ENCODE assay signal across 8 cellular contexts in the genomic region with DNA sequence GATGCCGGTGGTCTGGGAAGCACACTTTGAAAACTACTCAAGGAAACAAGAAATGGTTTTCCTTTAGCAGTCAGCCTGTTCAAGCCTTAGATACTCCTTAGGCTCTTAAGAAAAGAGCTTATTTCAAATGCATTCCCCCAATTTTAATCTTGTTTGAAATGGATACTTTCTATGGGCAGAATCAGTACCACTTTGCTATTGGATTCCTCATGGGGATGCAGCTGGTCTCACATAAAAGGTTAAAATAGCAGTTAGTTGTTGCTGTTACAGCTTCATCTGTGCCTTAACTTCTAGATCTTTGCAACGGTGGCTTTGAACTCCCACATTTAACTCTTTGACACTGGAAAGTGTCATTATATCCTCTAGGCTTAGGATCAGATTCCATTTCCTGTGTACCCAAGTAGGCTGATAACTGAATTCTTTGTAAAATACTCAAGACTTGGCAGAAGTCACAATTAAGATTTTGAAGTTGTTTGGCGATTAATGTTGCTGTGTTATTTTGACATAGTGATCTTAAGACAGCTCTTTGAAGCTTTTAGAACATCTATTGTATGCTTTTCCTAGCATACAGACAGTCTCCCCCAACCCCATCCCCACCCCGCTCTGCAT. TPM values are rescaled to one million over a fixed set of nuclear protein-coding genes. Genes with fewer than 3 reads are reported as not detected.
A peak's percentile ranks its signal among the peaks of the same experiment; 100 is the strongest.
DNase-seq lines count a peak whose midpoint lies in the region; ATAC-seq and TF ChIP-seq lines count a peak whose summit lies in the region.
"Had no signal": no experiment of that assay in that cellular context is flagged by ENCODE, and none has a peak within 500 bp of the region (broad histone marks: within the 10 kb centered on the region; RNA-seq: fewer than 3 reads in every experiment).

No MANE protein-coding gene starts in this region.

- no peak overlapping the region for H2BK5ac ChIP-seq in mesenchymal stem cell (ENCODE audit: low read depth, low read length, poor library complexity, severe bottlenecking)

- H3K4me1 ChIP-seq in NT2/D1 (ENCODE audit: insufficient read depth, insufficient read length): peaks cover 9% of the 10 kb centered on the region
- H3K4me1 ChIP-seq in endodermal cell (ENCODE audit: control insufficient read depth, insufficient read depth, low read length): peaks cover 3% of the 10 kb centered on the region
- H3K4me1 ChIP-seq in mesenchymal stem cell (ENCODE audit: control insufficient read depth, insufficient read depth, low read depth, low read length): peaks cover 17% of the 10 kb centered on the region
- H3K4me1 ChIP-seq in transverse colon: peaks cover 16 to 80% (median 53%) of the 10 kb centered on the region in 4 donors

- no peak overlapping the region for H4K91ac ChIP-seq in mesenchymal stem cell (ENCODE audit: low read length)

- H3K9me3 ChIP-seq in NT2/D1 (ENCODE audit: insufficient read depth, low read length) (no peaks in the 10 kb centered on the region), endodermal cell (ENCODE audit: control insufficient read depth, low read length) (no peaks in the 10 kb centered on the region), mesenchymal stem cell (ENCODE audit: control insufficient read depth, low read length) (no peaks in the 10 kb centered on the region), transverse colon (no peaks in the 10 kb centered on the region)

- no peak overlapping the region for H3K14ac ChIP-seq in mesenchymal stem cell (ENCODE audit: low read length in 2 of 2)

- no peak overlapping the region for H3K27ac ChIP-seq in endodermal cell (ENCODE audit: low read depth, low read length)
- peak overlapping the region; percentile 52 for H3K27ac ChIP-seq in mesenchymal stem cell (ENCODE audit: low read length, poor library complexity, severe bottlenecking)
- H3K27ac ChIP-seq in transverse colon: peak overlapping the region; percentile 86 to 97 (median 95)

- no peak overlapping the region for H3K27ac Mint-ChIP-seq in endodermal cell
- H3K27ac Mint-ChIP-seq in activated T-cell treated with anti-CD3 and anti-CD28 coated beads, Interleukin-2, amount 50 U/mL, for 72 hours: no peak overlapping the region

- no peak overlapping the region for H2AK5ac ChIP-seq in mesenchymal stem cell (ENCODE audit: low read length, severe bottlenecking)

- no peak overlapping the region for H2BK120ac ChIP-seq in mesenchymal stem cell (ENCODE audit: low read depth, low read length)

- H3K4me1 Mint-ChIP-seq in endodermal cell: peaks cover 21% of the 10 kb centered on the region
- peaks cover 21% of the 10 kb centered on the region for H3K4me1 Mint-ChIP-seq in activated T-cell treated with anti-CD3 and anti-CD28 coated beads, Interleukin-2, amount 50 U/mL, for 72 hours (ENCODE audit: low read depth)

- H3K27me3 ChIP-seq in NT2/D1 (ENCODE audit: insufficient read depth, insufficient read length) (peaks cover 12% of the 10 kb centered on the region), endodermal cell (ENCODE audit: control insufficient read depth, insufficient read depth, low read length, poor library complexity, severe bottlenecking) (no peaks in the 10 kb centered on the region), mesenchymal stem cell (ENCODE audit: control insufficient read depth in 1 of 2, insufficient read depth in 1 of 2, low read length in 2 of 2) (no peaks in the 10 kb centered on the region), transverse colon (no peaks in the 10 kb centered on the region)

- H3K36me3 Mint-ChIP-seq in endodermal cell (ENCODE audit: low read depth): peaks cover 14% of the 10 kb centered on the region
- H3K36me3 Mint-ChIP-seq in activated T-cell treated with anti-CD3 and anti-CD28 coated beads, Interleukin-2, amount 50 U/mL, for 72 hours (ENCODE audit: insufficient read depth in 2 of 2): no peaks in the 10 kb centered on the region

- intact Hi-C loops in transverse colon (cut with DNase I; ENCODE audit: low total_unique reads): loop anchor here (5.0 kb wide), 1 partner anchor 111 kb away; no protein-coding TSS in a partner anchor

- no peak overlapping the region for H3K23ac ChIP-seq in mesenchymal stem cell (ENCODE audit: low read length in 2 of 2)

- no peak overlapping the region for H3K4ac ChIP-seq in mesenchymal stem cell (ENCODE audit: low read depth in 1 of 2, low read length in 2 of 2)

- H3K36me3 ChIP-seq in NT2/D1 (ENCODE audit: insufficient read depth, insufficient read length, low read length): peaks cover 69% of the 10 kb centered on the region
- H3K36me3 ChIP-seq in endodermal cell (ENCODE audit: control insufficient read depth, insufficient read depth, low read length): peaks cover 51% of the 10 kb centered on the region
- H3K36me3 ChIP-seq in mesenchymal stem cell (ENCODE audit: control insufficient read depth in 1 of 2, insufficient read depth in 2 of 2, low read depth in 1 of 2, low read length in 2 of 2): peaks cover 38 to 59% of the 10 kb centered on the region in 2 experiments
- peaks cover 0 to 33% (median 7%) of the 10 kb centered on the region in 4 donors for H3K36me3 ChIP-seq in transverse colon

- H2BK15ac ChIP-seq in mesenchymal stem cell (ENCODE audit: low read depth, poor library complexity, severe bottlenecking): no peak overlapping the region

- 62 to 86% methylated on average over 2 to 4 of the region's 4 CpGs for WGBS in endodermal cell (ENCODE audit: insufficient coverage in 1 of 2, insufficient read length in 1 of 2), 2 experiments
- WGBS in mesenchymal stem cell: 54% methylated on average over 3 of the region's 4 CpGs
- 17 to 28% methylated on average over 2 to 4 of the region's 4 CpGs for WGBS in transverse colon (ENCODE audit: low coverage in 1 of 2), 2 donors

- no peak overlapping the region for H3K18ac ChIP-seq in mesenchymal stem cell (ENCODE audit: low read depth in 1 of 2, low read length in 2 of 2)

- no peak overlapping the region for H2AFZ ChIP-seq in mesenchymal stem cell (ENCODE audit: low read depth, low read length)

- TF ChIP-seq POLR2A in transverse colon (IDR thresholded peaks at IDR 0.05): no peak

- H3K4me3 ChIP-seq in NT2/D1 (ENCODE audit: insufficient read length, low read depth): peak overlapping the region; percentile 72
- H3K4me3 ChIP-seq in endodermal cell (ENCODE audit: low read length): peak overlapping the region; percentile 47
- peak overlapping the region; percentile 85 to 88 for H3K4me3 ChIP-seq in mesenchymal stem cell (ENCODE audit: insufficient read depth in 1 of 2, low read depth in 1 of 2, low read length in 2 of 2)
- peak overlapping the region; percentile 55 to 83 (median 57) for H3K4me3 ChIP-seq in transverse colon

- no peak for TF ChIP-seq CTCF in endodermal cell (conservative IDR thresholded peaks at IDR 0.05)
- no peak for TF ChIP-seq CTCF in transverse colon (IDR thresholded peaks at IDR 0.05)

- H3K27me3 Mint-ChIP-seq in endodermal cell (ENCODE audit: insufficient read depth): peaks cover 22% of the 10 kb centered on the region
- H3K27me3 Mint-ChIP-seq in activated T-cell treated with anti-CD3 and anti-CD28 coated beads, Interleukin-2, amount 50 U/mL, for 72 hours (ENCODE audit: low read depth): peaks cover 66% of the 10 kb centered on the region

- TF ChIP-seq EP300 in transverse colon (IDR thresholded peaks at IDR 0.05; ENCODE audit: low read depth): no peak

- no peak overlapping the region for H2BK12ac ChIP-seq in mesenchymal stem cell (ENCODE audit: low read length in 2 of 2)

- no peak overlapping the region for H3K4me3 Mint-ChIP-seq in endodermal cell
- no peak overlapping the region for H3K4me3 Mint-ChIP-seq in activated T-cell treated with anti-CD3 and anti-CD28 coated beads, Interleukin-2, amount 50 U/mL, for 72 hours

- H3K4me2 ChIP-seq in mesenchymal stem cell (ENCODE audit: low read length, poor library complexity, severe bottlenecking): peak overlapping the region; percentile 67

- H3K9me3 Mint-ChIP-seq in endodermal cell: no peaks in the 10 kb centered on the region
- H3K9me3 Mint-ChIP-seq in activated T-cell treated with anti-CD3 and anti-CD28 coated beads, Interleukin-2, amount 50 U/mL, for 72 hours: no peaks in the 10 kb centered on the region

- ATAC-seq in activated T-cell treated with anti-CD3 and anti-CD28 coated beads, Interleukin-2, amount 50 U/mL, for 72 hours (replicated peaks in 1 of 2): no peak
- no peak for ATAC-seq in GM21423 (IDR thresholded peaks at IDR 0.05; ENCODE audit: unreplicated experiment)

- H3K79me1 ChIP-seq in mesenchymal stem cell (replicated peaks; ENCODE audit: low read length, poor library complexity, severe bottlenecking): no peaks in the 10 kb centered on the region

- H4K8ac ChIP-seq in mesenchymal stem cell (ENCODE audit: low read length): no peak overlapping the region

- DNase-seq in NT2/D1 (ENCODE audit: low read depth, low spot score) (no peak), endodermal cell (no peak), mesenchymal stem cell (no peak), transverse colon (no peak), NCI-H69 (lab: John Stamatoyannopoulos, UW) (no peak)
- DNase-seq in activated T-cell treated with anti-CD3 and anti-CD28 coated beads, Interleukin-2, amount 50 U/mL, for 72 hours: no peak
- DNase-seq: NCI-H1105 treated with DMSO at 0.1 percent for 48 hours had no signal

- in situ Hi-C loops in transverse colon (cut with MboI; ENCODE audit: low pct_ligation_motif_present in 1 of 4, low pct_unique_long_range_greater_than_20kb in 1 of 4, low sequenced_read_pairs in 3 of 4): loop anchor here (10.0 to 25.0 kb wide), 6 partner anchors 179 to 878 kb away; no protein-coding TSS in a partner anchor

- H3K9ac ChIP-seq in NT2/D1 (ENCODE audit: insufficient read length, low read depth) (no peak overlapping the region), endodermal cell (ENCODE audit: extremely low read depth, low read length, poor library complexity, severe bottlenecking) (no peak overlapping the region), mesenchymal stem cell (ENCODE audit: low read length) (peak overlapping the region; percentile 92)

RNA-seq across cellular contexts. Expression of a gene that starts 2.2 kb away (rescaled TPM):
- 10 to 100 TPM; 13.9 to 16.5 TPM for total RNA-seq in endodermal cell
- 27.0 TPM for polyA plus RNA-seq in endodermal cell (2013, experiment 1 of 2)
- polyA plus RNA-seq in endodermal cell (2013, experiment 2 of 2): 28.3 TPM
- 229 TPM for polyA plus RNA-seq in mesenchymal stem cell (2013, experiment 1 of 2)
- polyA plus RNA-seq in mesenchymal stem cell (2013, experiment 2 of 2): 221 TPM
- 100 to 1,000 TPM; 197 to 753 (median 410) TPM for total RNA-seq in transverse colon
- total RNA-seq in activated T-cell treated with anti-CD3 and anti-CD28 coated beads, Interleukin-2, amount 50 U/mL, for 72 hours: 1 to 10 TPM in 1 of 2 donors, under 1 TPM in 1; 0.99 to 1.3 TPM

Comparison
In these comparisons a context has a peak if more than half of its experiments do, and no peak if none do; other contexts are left out.
1. RNA of a gene that starts 2.2 kb away (total RNA-seq): 197 to 753 TPM in transverse colon; 13.9 to 16.5 TPM in endodermal cell and 0.99 to 1.3 TPM in activated T-cell treated with anti-CD3 and anti-CD28 coated beads, Interleukin-2, amount 50 U/mL, for 72 hours; every median in the first group is over 10 times any median in the second.
2. Peak in every context shown above with its lines, with median percentiles within 50 percentile points of each other: H3K4me3 ChIP-seq.